ENCODE assay signal across 8 cellular contexts in genomic region chr12:110744176-110744575, GRCh38. TPM values are rescaled to one million over a fixed set of nuclear protein-coding genes. Genes with fewer than 3 reads are reported as not detected.
DNase-seq lines count a peak whose midpoint lies in the region; ATAC-seq and TF ChIP-seq lines count a peak whose summit lies in the region.

No MANE protein-coding gene starts in this region.

- TF ChIP-seq CTCF in heart left ventricle (IDR thresholded peaks at IDR 0.05) (no peak), MCF 10A (IDR thresholded peaks at IDR 0.05; ENCODE audit: unreplicated experiment) (no peak), vagina (IDR thresholded peaks at IDR 0.05) (no peak)

- POLR2A ChIA-PET in MCF 10A (lab: Yijun Ruan, JAX), result interaction anchor here (0.7 to 1.3 kb wide), 3 partner anchors 11 to 48 kb away, joined by 3 to 4 read pairs (median 3); no protein-coding TSS in a partner anchor

- CTCF ChIA-PET in MCF 10A (lab: Yijun Ruan, JAX), result interaction anchor here (0.5 kb wide), 1 partner anchor 190 kb away, joined by 3 read pairs; no protein-coding TSS in a partner anchor

- intact Hi-C loops in heart left ventricle (cut with DNase I) (loop anchor here in 4 of 10 donors (5.0 to 10.0 kb wide), 7 partner anchors 47 to 287 kb away; partner anchors contain the start of genes CCDC63 (in 1 of the 4) and HVCN1 (in 1 of the 4)), Right ventricle myocardium superior (cut with DNase I) (no loop called here), MCF 10A (cut with micrococcal nuclease) (loop anchor here (5.0 kb wide), 2 partner anchors 143 to 242 kb away; partner anchors contain the start of genes RAD9B and VPS29), vagina (cut with DNase I) (no loop called here), posterior vena cava (cut with DNase I) (no loop called here)

- H3K9me3 Mint-ChIP-seq in MCF 10A (ENCODE audit: unreplicated experiment) (no peaks in the 10 kb centered on the region), memory B cell (no peaks in the 10 kb centered on the region)

- H3K4me1 Mint-ChIP-seq in MCF 10A (ENCODE audit: insufficient read depth, unreplicated experiment), result peaks cover 31% of the 10 kb centered on the region
- H3K4me1 Mint-ChIP-seq in memory B cell, result peaks cover 16% of the 10 kb centered on the region

- H3K4me3 ChIP-seq in heart left ventricle, result peak overlapping the region in 2 of 12 donors; percentile 98 to 99
- H3K4me3 ChIP-seq in vagina, result no peak overlapping the region

- H3K27ac Mint-ChIP-seq in MCF 10A (ENCODE audit: low read depth, unreplicated experiment) (no peak overlapping the region), memory B cell (no peak overlapping the region)

- H3K36me3 ChIP-seq in heart left ventricle, result no peaks in the 10 kb centered on the region
- H3K36me3 ChIP-seq in vagina, result no peaks in the 10 kb centered on the region

- H3K9me3 ChIP-seq in heart left ventricle (no peaks in the 10 kb centered on the region), vagina (no peaks in the 10 kb centered on the region)

- H3K27ac ChIP-seq in heart left ventricle (peak overlapping the region in 8 of 12 donors; percentile 6 to 97 (median 92)), vagina (peak overlapping the region; percentile 93)

- TF ChIP-seq POLR2A in heart left ventricle (IDR thresholded peaks at IDR 0.05), result no peak
- no peak for TF ChIP-seq POLR2A in vagina (IDR thresholded peaks at IDR 0.05)

- H3K36me3 Mint-ChIP-seq in MCF 10A (ENCODE audit: insufficient read depth, unreplicated experiment), result no peaks in the 10 kb centered on the region
- H3K36me3 Mint-ChIP-seq in memory B cell, result peaks cover 5% of the 10 kb centered on the region

- H3K4me3 Mint-ChIP-seq in MCF 10A (ENCODE audit: unreplicated experiment) (peak overlapping the region; percentile 96), memory B cell (peak overlapping the region; percentile 78)

- no peak for ATAC-seq in heart left ventricle
- no peak for ATAC-seq in Right ventricle myocardium superior (ENCODE audit: poor library complexity)
- ATAC-seq in memory B cell (ENCODE audit: low read depth), result no peak
- no peak for ATAC-seq in GM21526 (IDR thresholded peaks at IDR 0.05; ENCODE audit: low FRiP score, unreplicated experiment)

- no peaks in the 10 kb centered on the region for H3K27me3 Mint-ChIP-seq in MCF 10A (ENCODE audit: insufficient read depth, unreplicated experiment)
- no peaks in the 10 kb centered on the region for H3K27me3 Mint-ChIP-seq in memory B cell

- 54 to 70% (median 62%) methylated on average over 4 of the region's 4 CpGs for WGBS in heart left ventricle, 4 donors

- DNase-seq in heart left ventricle, result peak in 1 of 5 donors; percentile 36
- DNase-seq in Right ventricle myocardium superior, result no peak
- DNase-seq in MCF 10A (ENCODE audit: unreplicated experiment), result peak; percentile 55
- no peak for DNase-seq in memory B cell (ENCODE audit: low spot score in 2 of 2)
- DNase-seq in vagina (ENCODE audit: extremely low spot score in 2 of 2), result no peak
- DNase-seq in activated naive CD4-positive, alpha-beta T cell (lab: John Stamatoyannopoulos, UW), result no peak
- no peak for DNase-seq in posterior vena cava (ENCODE audit: low spot score)

- H3K4me1 ChIP-seq in heart left ventricle, result peaks cover 0 to 54% (median 34%) of the 10 kb centered on the region in 12 donors
- peaks cover 41% of the 10 kb centered on the region for H3K4me1 ChIP-seq in vagina

- BruUV-seq in MCF 10A (replicated peaks; lab: Mats Ljungman, UMichigan), result no TSS peak

- H3K27me3 ChIP-seq in heart left ventricle (no peaks in the 10 kb centered on the region), vagina (no peaks in the 10 kb centered on the region)

RNA-seq across cellular contexts. Expression of gene PPP1CC, which starts 1.5 kb away (rescaled TPM):
- total RNA-seq in heart left ventricle (100 to 1,000 TPM; 110 to 207 (median 150) TPM), Right ventricle myocardium superior (175 TPM), MCF 10A (2022) (79.4 and 94.6 TPM in 2 replicates), vagina (87.9 TPM), posterior vena cava (10 to 100 TPM; 91.0 to 98.0 TPM)
- 100 to 1,000 TPM in 1 of 2 donors, 10 to 100 TPM in 1; 90.6 to 130 TPM for polyA plus RNA-seq in heart left ventricle

RNA-seq across cellular contexts. Expression of gene HVCN1, which starts 55.3 kb away (rescaled TPM):
- 10 to 100 TPM in 6 of 9 donors, 1 to 10 TPM in 3; 4.1 to 55.3 (median 11.8) TPM for total RNA-seq in heart left ventricle
- polyA plus RNA-seq in heart left ventricle, result 10 to 100 TPM in 1 of 2 donors, 1 to 10 TPM in 1; 9.5 to 13.6 TPM
- 11.9 TPM for total RNA-seq in Right ventricle myocardium superior
- total RNA-seq in MCF 10A (2022), result not detected in 2 replicates
- 7.6 TPM for total RNA-seq in vagina
- 1 to 10 TPM; 3.6 to 8.5 TPM for total RNA-seq in posterior vena cava
